Comparison of ENCODE assay signal across 21 cellular contexts in the genomic region with DNA sequence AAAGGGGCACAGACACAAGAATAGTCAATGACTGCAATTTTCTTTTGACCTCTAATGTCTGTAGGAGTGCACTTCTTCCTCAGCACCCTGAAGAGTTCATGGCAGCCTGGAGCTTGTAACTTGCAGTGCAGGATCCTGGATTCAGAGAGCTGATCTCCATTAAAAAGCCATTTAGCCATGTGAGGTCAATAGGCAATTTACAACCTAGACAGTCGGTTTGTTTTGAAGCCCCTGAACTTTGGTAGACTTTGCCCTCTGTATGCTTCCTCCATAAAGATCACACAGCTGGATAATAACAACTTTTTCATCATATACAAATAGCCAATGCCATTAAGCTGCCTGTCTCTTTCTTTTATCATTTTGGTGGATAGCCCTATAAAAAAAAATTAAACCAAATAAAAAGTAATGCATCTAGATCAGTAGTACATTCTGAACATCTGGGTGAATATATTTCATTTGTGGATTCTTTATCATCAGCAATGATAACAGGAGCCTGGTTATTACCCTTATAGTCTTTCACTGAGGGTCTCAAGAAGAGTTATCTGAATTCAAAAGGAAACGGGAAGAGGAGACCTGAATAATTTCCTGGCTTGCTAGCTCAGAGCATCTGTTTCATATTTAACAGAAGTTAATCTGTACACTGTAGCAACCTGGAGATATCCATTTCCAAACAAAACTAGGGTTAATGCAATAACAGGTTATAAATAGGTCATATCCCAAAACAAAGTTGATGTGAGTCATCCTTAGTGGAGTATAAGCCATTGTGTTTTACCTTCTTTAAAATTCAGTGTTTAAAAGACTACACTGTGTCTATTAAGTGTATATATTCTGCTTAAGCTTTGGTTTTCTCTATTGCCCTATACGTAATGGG.
DNase-seq lines count a peak whose midpoint lies in the region; ATAC-seq, FAIRE-seq and TF ChIP-seq lines count a peak whose summit lies in the region.
"Had no signal": no experiment of that assay in that cellular context is flagged by ENCODE, and none has a peak within 500 bp of the region (broad histone marks: within the 10 kb centered on the region; RNA-seq: fewer than 3 reads in every experiment).

No MANE protein-coding gene starts in this region.

- POLR2A ChIA-PET in A549 (lab: Yijun Ruan, JAX) = no interaction called here

- no peak overlapping the region for H3K4me3 ChIP-seq in A549
- H3K4me3 ChIP-seq in gastroesophageal sphincter = no peak overlapping the region
- H3K4me3 ChIP-seq: esophagus muscularis mucosa, tibial nerve had no signal

- TF ChIP-seq RAD21 in A549 (conservative IDR thresholded peaks at IDR 0.05 in 1 of 2, IDR thresholded peaks at IDR 0.05 in 1 of 2) = no peak

- H3K4me2 ChIP-seq in A549 = 0 out of 3 replicates have a peak overlapping the region, but pooled peaks have one; percentile 11

- intact Hi-C loops in posterior cingulate gyrus (cut with DNase I) = no loop called here

- H3K9me3 ChIP-seq in A549 (no peaks in the 10 kb centered on the region), gastroesophageal sphincter (no peaks in the 10 kb centered on the region)
- H3K9me3 ChIP-seq: esophagus muscularis mucosa, tibial nerve had no signal

- TF ChIP-seq POLR2A in A549 (IDR thresholded peaks at IDR 0.05; ENCODE audit: low read length) (no peak), gastroesophageal sphincter (IDR thresholded peaks at IDR 0.05) (no peak)

- ATAC-seq in A549 (no peak), gastroesophageal sphincter (no peak)
- ATAC-seq: activated T-cell treated with anti-CD3 and anti-CD28 coated beads, Interleukin-2, amount 50 U/mL, for 72 hours; Right ventricle myocardium inferior had no signal

- no peak for TF ChIP-seq EP300 in A549 (IDR thresholded peaks at IDR 0.05)
- no peak for TF ChIP-seq EP300 in gastroesophageal sphincter (IDR thresholded peaks at IDR 0.05)

- DNase-seq in A549 (ENCODE audit: low read depth in 1 of 2, low spot score in 1 of 2) (no peak), NCI-H748 (lab: John Stamatoyannopoulos, UW; ENCODE audit: unreplicated experiment) (peak; percentile 49), dermis blood vessel endothelial cell (peak; percentile 63), left kidney (ENCODE audit: low read depth, low spot score) (peak; percentile 65), posterior cingulate gyrus (no peak), NCI-H226 (no peak), HuH-7 (ENCODE audit: low spot score) (no peak)
- DNase-seq: activated B cell treated with CpG ODN at 0.5 μM for 24 hours; activated CD8-positive, alpha-beta memory T cell treated with anti-CD3 and anti-CD28 coated beads for 24 hours; activated T-cell treated with anti-CD3 and anti-CD28 coated beads, Interleukin-2, amount 50 U/mL, for 72 hours; brain microvascular endothelial cell; hippocampal formation; mesenchymal stem cell; NCI-H1417 treated with DMSO at 0.1 percent for 48 hours; stimulated activated naive CD4-positive, alpha-beta T cell had no signal

- H3K36me3 ChIP-seq in gastroesophageal sphincter = no peaks in the 10 kb centered on the region
- H3K36me3 ChIP-seq: brain microvascular endothelial cell, esophagus muscularis mucosa, tibial nerve had no signal

- CTCF ChIA-PET in A549 (lab: Yijun Ruan, JAX) = no interaction called here

- WGBS in A549 (ENCODE audit: missing lambda C conversion rate) = 71% methylated on average over 3 of the region's 3 CpGs
- 40 to 51% methylated on average over 3 of the region's 3 CpGs for WGBS in gastroesophageal sphincter (ENCODE audit: low coverage in 1 of 2), 2 donors

- no peaks in the 10 kb centered on the region for H3K27me3 ChIP-seq in gastroesophageal sphincter
- H3K27me3 ChIP-seq: brain microvascular endothelial cell, esophagus muscularis mucosa, tibial nerve had no signal

- H3K4me1 ChIP-seq in A549 (no peaks in the 10 kb centered on the region), gastroesophageal sphincter (no peaks in the 10 kb centered on the region)

- no peak for FAIRE-seq in A549 (lab: Jason Lieb, UNC)
- FAIRE-seq: A204.1 had no signal

- H3K27ac ChIP-seq in A549 (no peak overlapping the region), gastroesophageal sphincter (no peak overlapping the region)
- H3K27ac ChIP-seq: brain microvascular endothelial cell, C4-2B, esophagus muscularis mucosa, tibial nerve had no signal

- no peak for TF ChIP-seq CTCF in A549 (IDR thresholded peaks at IDR 0.05)
- no peak for TF ChIP-seq CTCF in gastroesophageal sphincter (IDR thresholded peaks at IDR 0.05)

TF ChIP-seq in A549, 52 proteins besides CTCF, POLR2A, EP300 and RAD21:
- TF ChIP-seq NFE2L2 (conservative IDR thresholded peaks at IDR 0.05; ENCODE audit: low read length) (no peak), HDAC2 (IDR thresholded peaks at IDR 0.05) (no peak), POLR2AphosphoS2 (conservative IDR thresholded peaks at IDR 0.05; ENCODE audit: low read length) (no peak), PHF8 (IDR thresholded peaks at IDR 0.05; ENCODE audit: borderline replicate concordance, low read depth) (no peak), EHF (CRISPR knock-in tag; IDR thresholded peaks at IDR 0.05) (no peak), ZC3H11A (IDR thresholded peaks at IDR 0.05) (no peak), CBX8 (IDR thresholded peaks at IDR 0.05) (no peak), RCOR1 (IDR thresholded peaks at IDR 0.05; ENCODE audit: low read depth, low read length) (no peak), HOXA7 (CRISPR knock-in tag; IDR thresholded peaks at IDR 0.05) (no peak), FOSB (CRISPR knock-in tag; IDR thresholded peaks at IDR 0.05) (no peak), JUN (IDR thresholded peaks at IDR 0.05) (no peak), RNF2 (IDR thresholded peaks at IDR 0.05; ENCODE audit: borderline replicate concordance, low read depth) (no peak), ZNF302 (CRISPR knock-in tag; IDR thresholded peaks at IDR 0.05) (no peak), TP53 (CRISPR knock-in tag; IDR thresholded peaks at IDR 0.05) (no peak), HEYL (CRISPR knock-in tag; IDR thresholded peaks at IDR 0.05) (no peak), GATA3 (IDR thresholded peaks at IDR 0.05; ENCODE audit: borderline replicate concordance) (no peak), JUNB (IDR thresholded peaks at IDR 0.05) (no peak)
- TF ChIP-seq, protein P1, sequence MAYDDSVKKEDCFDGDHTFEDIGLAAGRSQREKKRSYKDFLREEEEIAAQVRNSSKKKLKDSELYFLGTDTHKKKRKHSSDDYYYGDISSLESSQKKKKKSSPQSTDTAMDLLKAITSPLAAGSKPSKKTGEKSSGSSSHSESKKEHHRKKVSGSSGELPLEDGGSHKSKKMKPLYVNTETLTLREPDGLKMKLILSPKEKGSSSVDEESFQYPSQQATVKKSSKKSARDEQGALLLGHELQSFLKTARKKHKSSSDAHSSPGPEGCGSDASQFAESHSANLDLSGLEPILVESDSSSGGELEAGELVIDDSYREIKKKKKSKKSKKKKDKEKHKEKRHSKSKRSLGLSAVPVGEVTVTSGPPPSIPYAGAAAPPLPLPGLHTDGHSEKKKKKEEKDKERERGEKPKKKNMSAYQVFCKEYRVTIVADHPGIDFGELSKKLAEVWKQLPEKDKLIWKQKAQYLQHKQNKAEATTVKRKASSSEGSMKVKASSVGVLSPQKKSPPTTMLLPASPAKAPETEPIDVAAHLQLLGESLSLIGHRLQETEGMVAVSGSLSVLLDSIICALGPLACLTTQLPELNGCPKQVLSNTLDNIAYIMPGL (CRISPR knock-in tag; IDR thresholded peaks at IDR 0.05; ENCODE audit: borderline replicate concordance) = no peak
- TF ChIP-seq, protein P2, sequence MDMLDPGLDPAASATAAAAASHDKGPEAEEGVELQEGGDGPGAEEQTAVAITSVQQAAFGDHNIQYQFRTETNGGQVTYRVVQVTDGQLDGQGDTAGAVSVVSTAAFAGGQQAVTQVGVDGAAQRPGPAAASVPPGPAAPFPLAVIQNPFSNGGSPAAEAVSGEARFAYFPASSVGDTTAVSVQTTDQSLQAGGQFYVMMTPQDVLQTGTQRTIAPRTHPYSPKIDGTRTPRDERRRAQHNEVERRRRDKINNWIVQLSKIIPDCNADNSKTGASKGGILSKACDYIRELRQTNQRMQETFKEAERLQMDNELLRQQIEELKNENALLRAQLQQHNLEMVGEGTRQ (IDR thresholded peaks at IDR 0.05) = no peak
- TF ChIP-seq, protein P3, sequence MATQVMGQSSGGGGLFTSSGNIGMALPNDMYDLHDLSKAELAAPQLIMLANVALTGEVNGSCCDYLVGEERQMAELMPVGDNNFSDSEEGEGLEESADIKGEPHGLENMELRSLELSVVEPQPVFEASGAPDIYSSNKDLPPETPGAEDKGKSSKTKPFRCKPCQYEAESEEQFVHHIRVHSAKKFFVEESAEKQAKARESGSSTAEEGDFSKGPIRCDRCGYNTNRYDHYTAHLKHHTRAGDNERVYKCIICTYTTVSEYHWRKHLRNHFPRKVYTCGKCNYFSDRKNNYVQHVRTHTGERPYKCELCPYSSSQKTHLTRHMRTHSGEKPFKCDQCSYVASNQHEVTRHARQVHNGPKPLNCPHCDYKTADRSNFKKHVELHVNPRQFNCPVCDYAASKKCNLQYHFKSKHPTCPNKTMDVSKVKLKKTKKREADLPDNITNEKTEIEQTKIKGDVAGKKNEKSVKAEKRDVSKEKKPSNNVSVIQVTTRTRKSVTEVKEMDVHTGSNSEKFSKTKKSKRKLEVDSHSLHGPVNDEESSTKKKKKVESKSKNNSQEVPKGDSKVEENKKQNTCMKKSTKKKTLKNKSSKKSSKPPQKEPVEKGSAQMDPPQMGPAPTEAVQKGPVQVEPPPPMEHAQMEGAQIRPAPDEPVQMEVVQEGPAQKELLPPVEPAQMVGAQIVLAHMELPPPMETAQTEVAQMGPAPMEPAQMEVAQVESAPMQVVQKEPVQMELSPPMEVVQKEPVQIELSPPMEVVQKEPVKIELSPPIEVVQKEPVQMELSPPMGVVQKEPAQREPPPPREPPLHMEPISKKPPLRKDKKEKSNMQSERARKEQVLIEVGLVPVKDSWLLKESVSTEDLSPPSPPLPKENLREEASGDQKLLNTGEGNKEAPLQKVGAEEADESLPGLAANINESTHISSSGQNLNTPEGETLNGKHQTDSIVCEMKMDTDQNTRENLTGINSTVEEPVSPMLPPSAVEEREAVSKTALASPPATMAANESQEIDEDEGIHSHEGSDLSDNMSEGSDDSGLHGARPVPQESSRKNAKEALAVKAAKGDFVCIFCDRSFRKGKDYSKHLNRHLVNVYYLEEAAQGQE (IDR thresholded peaks at IDR 0.05) = no peak

Comparison
In these comparisons a context has a peak if more than half of its experiments do, and no peak if none do; other contexts are left out.
1. DNase-seq: peak in NCI-H748 (single experiment), dermis blood vessel endothelial cell (single experiment) and left kidney (single experiment); none in A549 (0 of 2), posterior cingulate gyrus (0 of 10), NCI-H226 (single experiment) and HuH-7 (single experiment).